21 cellular contexts compared by ENCODE assay signal in the genomic region with DNA sequence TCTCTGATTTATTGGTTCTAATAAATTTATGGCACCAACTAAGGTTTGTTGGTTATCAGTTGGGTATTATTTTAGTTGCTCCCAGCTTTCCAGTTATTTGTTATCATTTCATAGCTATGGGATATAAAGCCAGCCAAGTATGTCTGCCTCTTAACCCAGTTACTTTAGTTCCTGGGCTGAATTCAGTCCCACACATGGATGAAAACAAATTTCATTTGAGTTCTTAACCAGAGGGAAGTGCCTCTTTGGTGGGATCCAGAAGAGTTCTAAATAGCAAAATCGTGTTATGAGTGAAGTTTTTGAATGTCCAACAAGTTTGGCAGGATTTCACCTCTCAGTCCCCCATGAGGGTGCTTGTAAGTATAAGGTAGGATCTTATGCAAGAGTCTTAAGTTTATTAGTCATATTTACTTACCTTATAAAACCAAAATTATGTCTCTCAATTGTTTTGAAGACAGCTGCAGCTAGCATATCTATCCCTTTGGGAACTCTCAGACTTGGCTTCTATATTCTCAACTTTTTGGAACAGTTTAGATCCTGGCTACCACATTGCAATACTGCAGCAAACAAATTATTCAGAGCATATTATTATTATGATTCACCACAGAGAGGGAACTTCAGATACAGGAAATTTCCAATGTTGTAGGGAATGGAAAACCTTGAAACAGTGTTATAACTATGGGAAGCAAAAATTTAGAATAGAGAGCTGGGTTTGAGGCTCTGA.
DNase-seq lines count a peak whose midpoint lies in the region; ATAC-seq, FAIRE-seq and TF ChIP-seq lines count a peak whose summit lies in the region.
"Had no signal": no experiment of that assay in that cellular context is flagged by ENCODE, and none has a peak within 500 bp of the region (broad histone marks: within the 10 kb centered on the region; RNA-seq: fewer than 3 reads in every experiment).

No MANE protein-coding gene starts in this region.

- no peaks in the 10 kb centered on the region for H4K20me1 ChIP-seq in HepG2 (ENCODE audit: insufficient read depth, low read length)

- CTCF ChIA-PET in HepG2 (lab: Yijun Ruan, JAX; ENCODE audit: low intra/inter-chr PET ratio, low total read pairs): no interaction called here

- H3K9me3 ChIP-seq in skeletal muscle tissue (ENCODE audit: control insufficient read depth in 3 of 3, low read length in 3 of 3) (no peaks in the 10 kb centered on the region), HepG2 (ENCODE audit: low read length) (peaks cover 24% of the 10 kb centered on the region)

- no peak overlapping the region for H2AFZ ChIP-seq in HepG2 (ENCODE audit: low read length)

- peaks cover 25% of the 10 kb centered on the region for H3K4me1 Mint-ChIP-seq in HFFc6 (ENCODE audit: low read depth)
- H3K4me1 Mint-ChIP-seq: naive B cell had no signal

- no peaks in the 10 kb centered on the region for H3K79me2 ChIP-seq in HepG2 (ENCODE audit: insufficient read depth, low read length)

- intact Hi-C loops in left ventricle myocardium superior (cut with micrococcal nuclease): no loop called here
- intact Hi-C loops in HepG2 (cut with micrococcal nuclease; ENCODE audit: unreplicated experiment): no loop called here

- no TSS peak for BruUV-seq in HepG2 (replicated peaks; lab: Mats Ljungman, UMichigan)

- no peak for FAIRE-seq in HepG2 (lab: Jason Lieb, UNC)
- FAIRE-seq: GM12892, TTC549 had no signal

- H3K36me3 Mint-ChIP-seq in HFFc6 (ENCODE audit: low read depth): no peaks in the 10 kb centered on the region
- H3K36me3 Mint-ChIP-seq: naive B cell had no signal

- H3K27ac Mint-ChIP-seq in HFFc6: peak overlapping the region; percentile 46
- H3K27ac Mint-ChIP-seq: naive B cell had no signal

- H3K9ac ChIP-seq in skeletal muscle tissue (ENCODE audit: low read depth in 1 of 3, low read length in 3 of 3): no peak overlapping the region
- H3K9ac ChIP-seq in HepG2 (ENCODE audit: insufficient read depth, low read depth, low read length): no peak overlapping the region

- H3K4me3 ChIP-seq in choroid plexus epithelial cell (ENCODE audit: low read depth, low read length): no peak overlapping the region
- H3K4me3 ChIP-seq in skeletal muscle tissue (ENCODE audit: low read length in 3 of 3): no peak overlapping the region
- H3K4me3 ChIP-seq in HepG2 (replicated peaks in 1 of 3; ENCODE audit: insufficient read depth in 1 of 3, low read depth in 2 of 3, low read length in 3 of 3): no peak overlapping the region
- H3K4me3 ChIP-seq: dorsolateral prefrontal cortex had no signal

- H3K9me3 Mint-ChIP-seq in HFFc6: no peaks in the 10 kb centered on the region; the same call in 1 of the 2 replicates

- H3K4me3 Mint-ChIP-seq in HFFc6: peak overlapping the region; percentile 49
- H3K4me3 Mint-ChIP-seq: naive B cell had no signal

- H3K27me3 ChIP-seq in skeletal muscle tissue (ENCODE audit: control insufficient read depth in 3 of 3, insufficient read depth in 3 of 3, low read length in 3 of 3): no peaks in the 10 kb centered on the region
- no peaks in the 10 kb centered on the region for H3K27me3 ChIP-seq in HepG2 (ENCODE audit: control insufficient read depth in 1 of 2, insufficient read depth in 2 of 2, low read length in 2 of 2)
- H3K27me3 ChIP-seq: dorsolateral prefrontal cortex had no signal

- H3K27ac ChIP-seq in skeletal muscle tissue (ENCODE audit: low read depth, low read length) (peak overlapping the region; percentile 41), HepG2 (ENCODE audit: extremely low read length, insufficient read depth, low read length) (no peak overlapping the region)

- DNase-seq in HFFc6: peak; percentile 9
- DNase-seq in choroid plexus epithelial cell (ENCODE audit: low read depth): peak; percentile 21
- no peak for DNase-seq in left ventricle myocardium superior
- DNase-seq in HepG2 (ENCODE audit: low spot score): no peak
- no peak for DNase-seq in 8988T
- DNase-seq in superior temporal gyrus (ENCODE audit: extremely low spot score): no peak
- DNase-seq: activated CD4-positive, alpha-beta T cell treated with anti-CD3 and anti-CD28 coated beads for 48 hours; activated CD8-positive, alpha-beta memory T cell treated with anti-CD3 and anti-CD28 coated beads, Interleukin-2, amount 50 U/mL, for 48 hours; activated naive CD4-positive, alpha-beta T cell; Calu3; dorsolateral prefrontal cortex; GDM1; MM.1S; naive B cell; NCI-H2029 treated with DMSO at 0.1 percent for 48 hours; NCI-H748 treated with DMSO at 0.1 percent for 48 hours; posterior cingulate gyrus had no signal

- H3K4me2 ChIP-seq in HepG2 (ENCODE audit: low read depth, low read length): no peak overlapping the region

- TF ChIP-seq CTCF in HFFc6 (IDR thresholded peaks at IDR 0.05) (no peak), choroid plexus epithelial cell (conservative IDR thresholded peaks at IDR 0.05; ENCODE audit: low read depth, low read length) (no peak), HepG2 (CRISPR knock-in tag; IDR thresholded peaks at IDR 0.05) (no peak)

- TF ChIP-seq EP300 in HepG2 (IDR thresholded peaks at IDR 0.05; ENCODE audit: low read depth in 2 of 2, low read length in 2 of 2) (no peak), HepG2 (CRISPR knock-in tag; IDR thresholded peaks at IDR 0.05; ENCODE audit: borderline replicate concordance) (no peak)

- H3K4me1 ChIP-seq in skeletal muscle tissue (ENCODE audit: control insufficient read depth in 3 of 3, insufficient read depth in 3 of 3, low read length in 3 of 3): no peaks in the 10 kb centered on the region
- H3K4me1 ChIP-seq in HepG2 (ENCODE audit: insufficient read depth, low read length): no peaks in the 10 kb centered on the region

- no peaks in the 10 kb centered on the region for H3K27me3 Mint-ChIP-seq in HFFc6 (ENCODE audit: insufficient read depth)
- H3K27me3 Mint-ChIP-seq: naive B cell had no signal

- ATAC-seq in left ventricle myocardium superior (peak; percentile 96), HepG2 (no peak), HG02870 (IDR thresholded peaks at IDR 0.05; ENCODE audit: unreplicated experiment) (no peak)

- POLR2A ChIA-PET in HepG2 (lab: Yijun Ruan, JAX): no interaction called here

- no peak for TF ChIP-seq RAD21 in HepG2 (CRISPR knock-in tag; IDR thresholded peaks at IDR 0.05)

- in situ Hi-C loops in HepG2 (cut with HindIII; ENCODE audit: extremely low pct_ligation_motif_present, low pct_unique_long_range_greater_than_20kb): no loop called here

- 6% methylated on average over 1 of the region's 1 CpG for WGBS in HepG2 (ENCODE audit: low lambda C conversion rate)

- H3K36me3 ChIP-seq in skeletal muscle tissue (ENCODE audit: control insufficient read depth in 3 of 3, insufficient read depth in 3 of 3, low read length in 3 of 3) (no peaks in the 10 kb centered on the region), HepG2 (replicated peaks in 1 of 2; ENCODE audit: control insufficient read depth in 1 of 2, insufficient read depth in 2 of 2, low read length in 2 of 2) (no peaks in the 10 kb centered on the region)

- TF ChIP-seq POLR2A in HepG2 (IDR thresholded peaks at IDR 0.05; ENCODE audit: insufficient read depth in 1 of 2, low read depth in 2 of 2, low read length in 2 of 2): no peak

TF ChIP-seq in HepG2, 621 proteins besides CTCF, POLR2A, EP300 and RAD21:
- no peak for TF ChIP-seq ZNF335 (CRISPR knock-in tag; IDR thresholded peaks at IDR 0.05)
- TF ChIP-seq HMG20B (CRISPR knock-in tag; conservative IDR thresholded peaks at IDR 0.05): no peak
- TF ChIP-seq RARA (CRISPR knock-in tag; IDR thresholded peaks at IDR 0.05): no peak
- no peak for TF ChIP-seq ZNF792 (CRISPR knock-in tag; IDR thresholded peaks at IDR 0.05)
- no peak for TF ChIP-seq SCMH1 (CRISPR knock-in tag; IDR thresholded peaks at IDR 0.05; ENCODE audit: borderline replicate concordance)
- no peak for TF ChIP-seq EEA1 (CRISPR knock-in tag; IDR thresholded peaks at IDR 0.05; ENCODE audit: borderline replicate concordance)
- no peak for TF ChIP-seq NRL (CRISPR knock-in tag; IDR thresholded peaks at IDR 0.05; ENCODE audit: borderline replicate concordance)
- no peak for TF ChIP-seq NFIC (IDR thresholded peaks at IDR 0.05; ENCODE audit: low read length)
- TF ChIP-seq TMF1 (CRISPR knock-in tag; IDR thresholded peaks at IDR 0.05; ENCODE audit: low read depth): no peak
- TF ChIP-seq GTF3A (CRISPR knock-in tag; conservative IDR thresholded peaks at IDR 0.05): no peak
- TF ChIP-seq, protein P1, sequence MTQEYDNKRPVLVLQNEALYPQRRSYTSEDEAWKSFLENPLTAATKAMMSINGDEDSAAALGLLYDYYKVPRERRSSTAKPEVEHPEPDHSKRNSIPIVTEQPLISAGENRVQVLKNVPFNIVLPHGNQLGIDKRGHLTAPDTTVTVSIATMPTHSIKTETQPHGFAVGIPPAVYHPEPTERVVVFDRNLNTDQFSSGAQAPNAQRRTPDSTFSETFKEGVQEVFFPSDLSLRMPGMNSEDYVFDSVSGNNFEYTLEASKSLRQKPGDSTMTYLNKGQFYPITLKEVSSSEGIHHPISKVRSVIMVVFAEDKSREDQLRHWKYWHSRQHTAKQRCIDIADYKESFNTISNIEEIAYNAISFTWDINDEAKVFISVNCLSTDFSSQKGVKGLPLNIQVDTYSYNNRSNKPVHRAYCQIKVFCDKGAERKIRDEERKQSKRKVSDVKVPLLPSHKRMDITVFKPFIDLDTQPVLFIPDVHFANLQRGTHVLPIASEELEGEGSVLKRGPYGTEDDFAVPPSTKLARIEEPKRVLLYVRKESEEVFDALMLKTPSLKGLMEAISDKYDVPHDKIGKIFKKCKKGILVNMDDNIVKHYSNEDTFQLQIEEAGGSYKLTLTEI (CRISPR knock-in tag; conservative IDR thresholded peaks at IDR 0.05): no peak
- no peak for TF ChIP-seq MLLT10 (CRISPR knock-in tag; IDR thresholded peaks at IDR 0.05)
- no peak for TF ChIP-seq SIX1 (CRISPR knock-in tag; IDR thresholded peaks at IDR 0.05; ENCODE audit: borderline replicate concordance)
- TF ChIP-seq, protein P2, sequence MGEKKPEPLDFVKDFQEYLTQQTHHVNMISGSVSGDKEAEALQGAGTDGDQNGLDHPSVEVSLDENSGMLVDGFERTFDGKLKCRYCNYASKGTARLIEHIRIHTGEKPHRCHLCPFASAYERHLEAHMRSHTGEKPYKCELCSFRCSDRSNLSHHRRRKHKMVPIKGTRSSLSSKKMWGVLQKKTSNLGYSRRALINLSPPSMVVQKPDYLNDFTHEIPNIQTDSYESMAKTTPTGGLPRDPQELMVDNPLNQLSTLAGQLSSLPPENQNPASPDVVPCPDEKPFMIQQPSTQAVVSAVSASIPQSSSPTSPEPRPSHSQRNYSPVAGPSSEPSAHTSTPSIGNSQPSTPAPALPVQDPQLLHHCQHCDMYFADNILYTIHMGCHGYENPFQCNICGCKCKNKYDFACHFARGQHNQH (CRISPR knock-in tag; IDR thresholded peaks at IDR 0.05): no peak
- TF ChIP-seq IRX3 (CRISPR knock-in tag; IDR thresholded peaks at IDR 0.05; ENCODE audit: borderline replicate concordance, low read depth): no peak

Comparison
In these comparisons a context has a peak if more than half of its experiments do, and no peak if none do; other contexts are left out.
1. DNase-seq: peak in HFFc6 (single experiment) and choroid plexus epithelial cell (single experiment); none in left ventricle myocardium superior (single experiment), HepG2 (single experiment), 8988T (single experiment) and superior temporal gyrus (single experiment).